In genomic region chr1:230167419-230167852, GRCh38 we compare ENCODE assay signal across 8 cellular contexts.
DNase-seq lines count a peak whose midpoint lies in the region; ATAC-seq and TF ChIP-seq lines count a peak whose summit lies in the region.

No MANE protein-coding gene starts in this region.

- no peak overlapping the region for H2AFZ ChIP-seq in OCI-LY3 (ENCODE audit: low read depth, low read length)

- peaks cover 51% of the 10 kb centered on the region for H3K79me2 ChIP-seq in OCI-LY3 (ENCODE audit: low read length)

- no peak overlapping the region for H3K27ac ChIP-seq in OCI-LY3 (ENCODE audit: low read length)
- H3K27ac ChIP-seq in left ventricle myocardium inferior (replicated peaks) = no peak overlapping the region

- H3K9me3 ChIP-seq in OCI-LY3 (ENCODE audit: insufficient read depth, low read length) = no peaks in the 10 kb centered on the region
- H3K9me3 ChIP-seq in left ventricle myocardium inferior (replicated peaks) = no peaks in the 10 kb centered on the region

- DNase-seq in Calu3 (peak; percentile 57), HCEC 1CT (peak; percentile 60), left ventricle myocardium inferior (no peak), pons (ENCODE audit: low spot score) (no peak)
- peak; percentile 18 for DNase-seq in activated T-helper 2 cell treated with anti-CD3 and anti-CD28 coated beads, Interferon-gamma antibody, Interleukin-2, Interleukin-4, amounts not matched to agents 10 μg/mL and 5 μg/mL and 100 μg/mL, durations not matched to agents 14 hours and 24 hours and 36 hours (ENCODE audit: low spot score)
- peak; percentile 7 to 23 for DNase-seq in stimulated activated CD4-positive, alpha-beta T cell treated with anti-CD3 and anti-CD28 coated beads, Interleukin-1b, Interleukin-23, amount 100 ng/mL, for 4 hours (ENCODE audit: low read depth in 2 of 2)

- H3K4me3 ChIP-seq in OCI-LY3 (ENCODE audit: low read length) = no peak overlapping the region
- H3K4me3 ChIP-seq in left ventricle myocardium inferior = no peak overlapping the region

- no peaks in the 10 kb centered on the region for H3K9me3 Mint-ChIP-seq in Calu3 (ENCODE audit: low read depth, unreplicated experiment)
- no peaks in the 10 kb centered on the region for H3K9me3 Mint-ChIP-seq in activated T-helper 2 cell treated with anti-CD3 and anti-CD28 coated beads, Interferon-gamma antibody, Interleukin-2, Interleukin-4, amounts not matched to agents 10 μg/mL and 5 μg/mL and 100 μg/mL, durations not matched to agents 14 hours and 24 hours and 36 hours

- intact Hi-C loops in Calu3 (cut with micrococcal nuclease; ENCODE audit: unreplicated experiment) = loop anchor here (1.0 to 5.0 kb wide), 7 partner anchors 62 to 507 kb away; partner anchors contain the start of gene GALNT2
- intact Hi-C loops in activated T-helper 2 cell treated with anti-CD3 and anti-CD28 coated beads, Interferon-gamma antibody, Interleukin-2, Interleukin-4, amounts not matched to agents 10 μg/mL and 5 μg/mL and 100 μg/mL, durations not matched to agents 14 hours and 24 hours and 36 hours (cut with micrococcal nuclease) = loop anchor here (1.0 to 5.0 kb wide), 4 partner anchors 57 to 506 kb away; partner anchors contain the start of gene GALNT2
- intact Hi-C loops in left ventricle myocardium inferior (cut with micrococcal nuclease) = no loop called here

- H3K4me2 ChIP-seq in OCI-LY3 (ENCODE audit: low read length) = peak overlapping the region; percentile 4; the same call in 1 of the 2 replicates

- H3K27ac Mint-ChIP-seq in Calu3 (ENCODE audit: unreplicated experiment) = peak overlapping the region; percentile 1
- H3K27ac Mint-ChIP-seq in activated T-helper 2 cell treated with anti-CD3 and anti-CD28 coated beads, Interferon-gamma antibody, Interleukin-2, Interleukin-4, amounts not matched to agents 10 μg/mL and 5 μg/mL and 100 μg/mL, durations not matched to agents 14 hours and 24 hours and 36 hours = no peak overlapping the region

- H3K36me3 ChIP-seq in OCI-LY3 (replicated peaks; ENCODE audit: low read depth, low read length) = no peaks in the 10 kb centered on the region
- H3K36me3 ChIP-seq in left ventricle myocardium inferior = no peaks in the 10 kb centered on the region

- peaks cover 23% of the 10 kb centered on the region for H4K20me1 ChIP-seq in OCI-LY3 (ENCODE audit: insufficient read depth, low read length)

- no peaks in the 10 kb centered on the region for H3K27me3 ChIP-seq in OCI-LY3 (ENCODE audit: low read depth, low read length)
- no peaks in the 10 kb centered on the region for H3K27me3 ChIP-seq in left ventricle myocardium inferior (ENCODE audit: low read depth)

- no peak for ATAC-seq in HG02938 (IDR thresholded peaks at IDR 0.05; ENCODE audit: unreplicated experiment)

- BruUV-seq in Calu3 (replicated peaks; lab: Mats Ljungman, UMichigan) = no TSS peak

- TF ChIP-seq CTCF in Calu3 (IDR thresholded peaks at IDR 0.05; ENCODE audit: unreplicated experiment) (peak; percentile 88), OCI-LY3 (IDR thresholded peaks at IDR 0.05; ENCODE audit: low read depth, low read length) (peak; percentile 97), left ventricle myocardium inferior (IDR thresholded peaks at IDR 0.05; ENCODE audit: borderline replicate concordance) (peak; percentile 76)

- no peak overlapping the region for H3K4me3 Mint-ChIP-seq in Calu3 (ENCODE audit: low read depth, unreplicated experiment)
- no peak overlapping the region for H3K4me3 Mint-ChIP-seq in activated T-helper 2 cell treated with anti-CD3 and anti-CD28 coated beads, Interferon-gamma antibody, Interleukin-2, Interleukin-4, amounts not matched to agents 10 μg/mL and 5 μg/mL and 100 μg/mL, durations not matched to agents 14 hours and 24 hours and 36 hours (ENCODE audit: low read depth)

- no peaks in the 10 kb centered on the region for H3K27me3 Mint-ChIP-seq in Calu3 (ENCODE audit: unreplicated experiment)
- H3K27me3 Mint-ChIP-seq in activated T-helper 2 cell treated with anti-CD3 and anti-CD28 coated beads, Interferon-gamma antibody, Interleukin-2, Interleukin-4, amounts not matched to agents 10 μg/mL and 5 μg/mL and 100 μg/mL, durations not matched to agents 14 hours and 24 hours and 36 hours (ENCODE audit: low read depth) = no peaks in the 10 kb centered on the region

- H3K36me3 Mint-ChIP-seq in Calu3 (ENCODE audit: insufficient read depth, unreplicated experiment) = no peaks in the 10 kb centered on the region
- H3K36me3 Mint-ChIP-seq in activated T-helper 2 cell treated with anti-CD3 and anti-CD28 coated beads, Interferon-gamma antibody, Interleukin-2, Interleukin-4, amounts not matched to agents 10 μg/mL and 5 μg/mL and 100 μg/mL, durations not matched to agents 14 hours and 24 hours and 36 hours (ENCODE audit: low read depth) = no peaks in the 10 kb centered on the region

- CTCF ChIA-PET in Calu3 (lab: Charles Lee) = interaction anchor here (0.7 to 1.1 kb wide), 2 partner anchors 9 to 364 kb away, joined by 3 to 4 read pairs; no protein-coding TSS in a partner anchor

- H3K9ac ChIP-seq in OCI-LY3 (ENCODE audit: low read length) = no peak overlapping the region

- H3K4me1 ChIP-seq in OCI-LY3 (ENCODE audit: low read length) = peaks cover 18% of the 10 kb centered on the region
- H3K4me1 ChIP-seq in left ventricle myocardium inferior = peaks cover 42% of the 10 kb centered on the region

- H3K4me1 Mint-ChIP-seq in Calu3 (ENCODE audit: low read depth, unreplicated experiment) = peaks cover 35% of the 10 kb centered on the region
- H3K4me1 Mint-ChIP-seq in activated T-helper 2 cell treated with anti-CD3 and anti-CD28 coated beads, Interferon-gamma antibody, Interleukin-2, Interleukin-4, amounts not matched to agents 10 μg/mL and 5 μg/mL and 100 μg/mL, durations not matched to agents 14 hours and 24 hours and 36 hours (ENCODE audit: low read depth) = peaks cover 30% of the 10 kb centered on the region

Comparison
In these comparisons a context has a peak if more than half of its experiments do, and no peak if none do; other contexts are left out.
1. DNase-seq: peak in Calu3 (single experiment), HCEC 1CT (single experiment), activated T-helper 2 cell treated with anti-CD3 and anti-CD28 coated beads, Interferon-gamma antibody, Interleukin-2, Interleukin-4, amounts not matched to agents 10 μg/mL and 5 μg/mL and 100 μg/mL, durations not matched to agents 14 hours and 24 hours and 36 hours (single experiment) and stimulated activated CD4-positive, alpha-beta T cell treated with anti-CD3 and anti-CD28 coated beads, Interleukin-1b, Interleukin-23, amount 100 ng/mL, for 4 hours (2 of 2); none in left ventricle myocardium inferior (single experiment) and pons (single experiment).
2. Peak in every context shown above with its lines, with median percentiles within 50 percentile points of each other: CTCF ChIP-seq.